1 cellular context compared by ENCODE assay signal in genomic region chr12:53500776-53501614, GRCh38.
TF ChIP-seq lines count a peak whose summit lies in the region.

TARBP2 (plus strand) TSS chr12:53501283; CDS start chr12:53501409, 126 bp downstream.

TF ChIP-seq in K562, 482 proteins besides CTCF, POLR2A, EP300 and RAD21 (continued from another document and continues in another):
- TF ChIP-seq, protein P1, sequence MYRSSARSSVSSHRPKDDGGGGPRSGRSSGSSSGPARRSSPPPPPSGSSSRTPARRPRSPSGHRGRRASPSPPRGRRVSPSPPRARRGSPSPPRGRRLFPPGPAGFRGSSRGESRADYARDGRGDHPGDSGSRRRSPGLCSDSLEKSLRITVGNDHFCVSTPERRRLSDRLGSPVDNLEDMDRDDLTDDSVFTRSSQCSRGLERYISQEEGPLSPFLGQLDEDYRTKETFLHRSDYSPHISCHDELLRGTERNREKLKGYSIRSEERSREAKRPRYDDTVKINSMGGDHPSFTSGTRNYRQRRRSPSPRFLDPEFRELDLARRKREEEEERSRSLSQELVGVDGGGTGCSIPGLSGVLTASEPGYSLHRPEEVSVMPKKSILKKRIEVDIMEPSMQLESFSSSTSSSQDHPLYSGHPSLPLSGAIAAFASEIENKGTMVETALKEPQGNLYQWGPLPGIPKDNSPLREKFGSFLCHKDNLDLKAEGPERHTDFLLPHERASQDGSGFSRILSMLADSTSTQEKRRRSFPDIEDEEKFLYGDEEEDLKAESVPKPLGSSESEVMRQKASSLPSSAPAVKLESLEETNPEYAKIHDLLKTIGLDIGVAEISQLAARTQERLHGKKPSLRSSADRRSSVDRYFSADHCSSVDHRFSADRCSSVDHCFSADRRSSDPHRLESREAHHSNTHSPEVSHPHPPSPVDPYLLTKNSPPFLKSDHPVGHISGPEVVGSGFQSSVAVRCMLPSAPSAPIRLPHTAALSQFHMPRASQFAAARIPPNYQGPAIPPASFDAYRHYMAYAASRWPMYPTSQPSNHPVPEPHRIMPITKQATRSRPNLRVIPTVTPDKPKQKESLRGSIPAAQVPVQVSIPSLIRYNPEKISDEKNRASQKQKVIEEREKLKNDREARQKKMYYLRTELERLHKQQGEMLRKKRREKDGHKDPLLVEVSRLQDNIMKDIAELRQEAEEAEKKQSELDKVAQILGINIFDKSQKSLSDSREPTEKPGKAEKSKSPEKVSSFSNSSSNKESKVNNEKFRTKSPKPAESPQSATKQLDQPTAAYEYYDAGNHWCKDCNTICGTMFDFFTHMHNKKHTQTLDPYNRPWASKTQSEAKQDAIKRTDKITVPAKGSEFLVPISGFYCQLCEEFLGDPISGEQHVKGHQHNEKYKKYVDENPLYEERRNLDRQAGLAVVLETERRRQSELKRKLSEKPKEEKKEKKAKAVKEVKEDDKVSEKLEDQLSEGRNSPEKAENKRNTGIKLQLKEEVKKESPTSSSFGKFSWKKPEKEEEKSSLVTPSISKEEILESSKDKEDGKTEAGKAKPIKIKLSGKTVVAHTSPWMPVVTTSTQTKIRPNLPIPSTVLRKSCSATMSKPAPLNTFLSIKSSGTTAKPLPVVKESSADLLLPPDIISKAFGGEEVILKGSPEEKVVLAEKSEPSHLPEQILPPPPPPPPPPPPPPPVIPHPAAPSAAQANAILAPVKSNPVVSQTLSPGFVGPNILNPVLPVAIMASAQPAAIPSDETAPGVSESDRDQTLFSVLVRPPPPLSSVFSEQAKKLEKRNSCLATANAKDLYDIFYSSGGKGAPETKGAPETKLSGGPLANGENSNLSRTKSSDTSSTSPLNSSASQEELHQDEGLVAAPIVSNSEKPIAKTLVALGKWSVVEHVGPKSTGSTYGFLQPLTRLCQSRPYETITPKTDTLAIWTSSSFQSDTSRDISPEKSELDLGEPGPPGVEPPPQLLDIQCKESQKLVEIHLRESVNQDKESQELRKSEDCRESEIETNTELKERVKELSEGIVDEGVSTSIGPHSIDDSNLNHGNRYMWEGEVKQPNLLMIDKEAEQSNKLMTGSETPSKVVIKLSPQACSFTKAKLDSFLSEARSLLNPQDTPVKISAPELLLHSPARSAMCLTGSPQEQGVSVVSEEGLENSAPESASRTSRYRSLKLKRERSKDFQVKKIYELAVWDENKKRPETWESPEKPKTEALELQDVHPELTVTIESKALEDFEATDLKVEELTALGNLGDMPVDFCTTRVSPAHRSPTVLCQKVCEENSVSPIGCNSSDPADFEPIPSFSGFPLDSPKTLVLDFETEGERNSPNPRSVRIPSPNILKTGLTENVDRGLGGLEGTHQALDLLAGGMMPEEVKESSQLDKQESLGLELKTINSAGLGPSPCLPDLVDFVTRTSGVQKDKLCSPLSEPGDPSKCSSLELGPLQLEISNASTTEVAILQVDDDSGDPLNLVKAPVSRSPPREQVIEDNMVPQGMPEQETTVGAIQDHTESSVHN (IDR thresholded peaks at IDR 0.05; ENCODE audit: borderline replicate concordance in 1 of 2, low read depth in 1 of 2) = no peak
- TF ChIP-seq CCNT2 (IDR thresholded peaks at IDR 0.05; ENCODE audit: borderline replicate concordance, extremely low read depth, insufficient read length, low read depth, low read length) (peak; percentile 38), RB1 (IDR thresholded peaks at IDR 0.05; ENCODE audit: low read depth) (peak; percentile 13), ZNF511 (CRISPR knock-in tag; IDR thresholded peaks at IDR 0.05) (peak; percentile 73), ZBTB8A (IDR thresholded peaks at IDR 0.05; ENCODE audit: partially characterized antibody) (no peak), MTA1 (IDR thresholded peaks at IDR 0.05; ENCODE audit: borderline replicate concordance) (peak; percentile 96), ZFP1 (CRISPR knock-in tag; IDR thresholded peaks at IDR 0.05) (peak; percentile 54; the same call in 1 of the 2 replicates), SMC3 (conservative IDR thresholded peaks at IDR 0.05; ENCODE audit: insufficient read depth, low read depth, low read length) (0 out of 2 replicates have a peak, but pooled peaks have one; percentile 7), CC2D1A (IDR thresholded peaks at IDR 0.05) (0 out of 2 replicates have a peak, but pooled peaks have one; percentile 55), LARP7 (IDR thresholded peaks at IDR 0.05) (no peak), SIN3B (IDR thresholded peaks at IDR 0.05; ENCODE audit: low read depth) (peak; percentile 86), ZNF175 (CRISPR knock-in tag; IDR thresholded peaks at IDR 0.05; ENCODE audit: low read depth) (peak; percentile 91), ZC3H4 (CRISPR knock-in tag; IDR thresholded peaks at IDR 0.05; ENCODE audit: borderline replicate concordance) (peak; percentile 42; the same call in 1 of the 2 replicates), ERF (CRISPR knock-in tag; IDR thresholded peaks at IDR 0.05) (peak; percentile 88), FOXK2 (conservative IDR thresholded peaks at IDR 0.05 in 1 of 2, IDR thresholded peaks at IDR 0.05 in 1 of 2; ENCODE audit: low read depth in 2 of 2) (peak in 1 of 2 experiments; percentile 31; a peak in 2 of 4 replicates), ATF4 (CRISPR knock-in tag; IDR thresholded peaks at IDR 0.05) (peak; percentile 73; the same call in 1 of the 2 replicates), EWSR1 (IDR thresholded peaks at IDR 0.05; ENCODE audit: borderline replicate concordance, low read depth, partially characterized antibody) (no peak), TAL1 (IDR thresholded peaks at IDR 0.05) (no peak; the same call in 1 of the 2 replicates), HNRNPL (IDR thresholded peaks at IDR 0.05; ENCODE audit: low read depth, low read length) (0 out of 2 replicates have a peak, but pooled peaks have one; percentile 46), GTF2A2 (tag; IDR thresholded peaks at IDR 0.05) (0 out of 2 replicates have a peak, but pooled peaks have one; percentile 42), MCM5 (IDR thresholded peaks at IDR 0.05; ENCODE audit: low read depth) (no peak), MAFK (IDR thresholded peaks at IDR 0.05; ENCODE audit: low read length) (no peak), CBFA2T3 (IDR thresholded peaks at IDR 0.05) (0 out of 2 replicates have a peak, but pooled peaks have one; percentile 2), ZNF311 (CRISPR knock-in tag; IDR thresholded peaks at IDR 0.05) (peak; percentile 67; the same call in 1 of the 2 replicates), DDX20 (tag; IDR thresholded peaks at IDR 0.05; ENCODE audit: low read depth) (no peak), USF1 (CRISPR knock-in tag; IDR thresholded peaks at IDR 0.05) (no peak; the same call in 1 of the 2 replicates), TRIM24 (IDR thresholded peaks at IDR 0.05) (no peak), RNF2 (IDR thresholded peaks at IDR 0.05) (0 out of 2 replicates have a peak, but pooled peaks have one; percentile 47), TOE1 (IDR thresholded peaks at IDR 0.05; ENCODE audit: borderline replicate concordance) (no peak; the same call in 1 of the 2 replicates), TOE1 (CRISPR knock-in tag; IDR thresholded peaks at IDR 0.05; ENCODE audit: borderline replicate concordance, low read depth) (0 out of 2 replicates have a peak, but pooled peaks have one; percentile 82), CAMTA2 (CRISPR knock-in tag; conservative IDR thresholded peaks at IDR 0.05) (no peak), POLR2H (tag; IDR thresholded peaks at IDR 0.05; ENCODE audit: low read depth) (peak; percentile 54; the same call in 1 of the 2 replicates), ZNF347 (CRISPR knock-in tag; IDR thresholded peaks at IDR 0.05; ENCODE audit: low read depth) (0 out of 2 replicates have a peak, but pooled peaks have one; percentile 29), RBM34 (IDR thresholded peaks at IDR 0.05; ENCODE audit: borderline replicate concordance, insufficient read depth, low read length) (no peak), HES1 (IDR thresholded peaks at IDR 0.05; ENCODE audit: low read depth) (no peak), ZNF146 (CRISPR knock-in tag; IDR thresholded peaks at IDR 0.05; ENCODE audit: unreplicated experiment) (no peak), GTF2F1 (IDR thresholded peaks at IDR 0.05; ENCODE audit: low read depth, low read length) (peak; percentile 84; the same call in 1 of the 2 replicates), HOXB6 (CRISPR knock-in tag; IDR thresholded peaks at IDR 0.05; ENCODE audit: borderline replicate concordance) (no peak), FOS (IDR thresholded peaks at IDR 0.05; ENCODE audit: extremely low read depth, insufficient read length) (peak; percentile 81)
- TF ChIP-seq, protein P2, sequence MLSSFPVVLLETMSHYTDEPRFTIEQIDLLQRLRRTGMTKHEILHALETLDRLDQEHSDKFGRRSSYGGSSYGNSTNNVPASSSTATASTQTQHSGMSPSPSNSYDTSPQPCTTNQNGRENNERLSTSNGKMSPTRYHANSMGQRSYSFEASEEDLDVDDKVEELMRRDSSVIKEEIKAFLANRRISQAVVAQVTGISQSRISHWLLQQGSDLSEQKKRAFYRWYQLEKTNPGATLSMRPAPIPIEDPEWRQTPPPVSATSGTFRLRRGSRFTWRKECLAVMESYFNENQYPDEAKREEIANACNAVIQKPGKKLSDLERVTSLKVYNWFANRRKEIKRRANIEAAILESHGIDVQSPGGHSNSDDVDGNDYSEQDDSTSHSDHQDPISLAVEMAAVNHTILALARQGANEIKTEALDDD (IDR thresholded peaks at IDR 0.05) = no peak; the same call in 1 of the 2 replicates
- TF ChIP-seq, protein P3, sequence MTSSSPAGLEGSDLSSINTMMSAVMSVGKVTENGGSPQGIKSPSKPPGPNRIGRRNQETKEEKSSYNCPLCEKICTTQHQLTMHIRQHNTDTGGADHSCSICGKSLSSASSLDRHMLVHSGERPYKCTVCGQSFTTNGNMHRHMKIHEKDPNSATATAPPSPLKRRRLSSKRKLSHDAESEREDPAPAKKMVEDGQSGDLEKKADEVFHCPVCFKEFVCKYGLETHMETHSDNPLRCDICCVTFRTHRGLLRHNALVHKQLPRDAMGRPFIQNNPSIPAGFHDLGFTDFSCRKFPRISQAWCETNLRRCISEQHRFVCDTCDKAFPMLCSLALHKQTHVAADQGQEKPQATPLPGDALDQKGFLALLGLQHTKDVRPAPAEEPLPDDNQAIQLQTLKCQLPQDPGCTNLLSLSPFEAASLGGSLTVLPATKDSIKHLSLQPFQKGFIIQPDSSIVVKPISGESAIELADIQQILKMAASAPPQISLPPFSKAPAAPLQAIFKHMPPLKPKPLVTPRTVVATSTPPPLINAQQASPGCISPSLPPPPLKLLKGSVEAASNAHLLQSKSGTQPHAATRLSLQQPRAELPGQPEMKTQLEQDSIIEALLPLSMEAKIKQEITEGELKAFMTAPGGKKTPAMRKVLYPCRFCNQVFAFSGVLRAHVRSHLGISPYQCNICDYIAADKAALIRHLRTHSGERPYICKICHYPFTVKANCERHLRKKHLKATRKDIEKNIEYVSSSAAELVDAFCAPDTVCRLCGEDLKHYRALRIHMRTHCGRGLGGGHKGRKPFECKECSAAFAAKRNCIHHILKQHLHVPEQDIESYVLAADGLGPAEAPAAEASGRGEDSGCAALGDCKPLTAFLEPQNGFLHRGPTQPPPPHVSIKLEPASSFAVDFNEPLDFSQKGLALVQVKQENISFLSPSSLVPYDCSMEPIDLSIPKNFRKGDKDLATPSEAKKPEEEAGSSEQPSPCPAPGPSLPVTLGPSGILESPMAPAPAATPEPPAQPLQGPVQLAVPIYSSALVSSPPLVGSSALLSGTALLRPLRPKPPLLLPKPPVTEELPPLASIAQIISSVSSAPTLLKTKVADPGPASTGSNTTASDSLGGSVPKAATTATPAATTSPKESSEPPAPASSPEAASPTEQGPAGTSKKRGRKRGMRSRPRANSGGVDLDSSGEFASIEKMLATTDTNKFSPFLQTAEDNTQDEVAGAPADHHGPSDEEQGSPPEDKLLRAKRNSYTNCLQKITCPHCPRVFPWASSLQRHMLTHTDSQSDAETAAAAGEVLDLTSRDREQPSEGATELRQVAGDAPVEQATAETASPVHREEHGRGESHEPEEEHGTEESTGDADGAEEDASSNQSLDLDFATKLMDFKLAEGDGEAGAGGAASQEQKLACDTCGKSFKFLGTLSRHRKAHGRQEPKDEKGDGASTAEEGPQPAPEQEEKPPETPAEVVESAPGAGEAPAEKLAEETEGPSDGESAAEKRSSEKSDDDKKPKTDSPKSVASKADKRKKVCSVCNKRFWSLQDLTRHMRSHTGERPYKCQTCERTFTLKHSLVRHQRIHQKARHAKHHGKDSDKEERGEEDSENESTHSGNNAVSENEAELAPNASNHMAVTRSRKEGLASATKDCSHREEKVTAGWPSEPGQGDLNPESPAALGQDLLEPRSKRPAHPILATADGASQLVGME (CRISPR knock-in tag; IDR thresholded peaks at IDR 0.05) = peak; percentile 97
- TF ChIP-seq, protein P4, sequence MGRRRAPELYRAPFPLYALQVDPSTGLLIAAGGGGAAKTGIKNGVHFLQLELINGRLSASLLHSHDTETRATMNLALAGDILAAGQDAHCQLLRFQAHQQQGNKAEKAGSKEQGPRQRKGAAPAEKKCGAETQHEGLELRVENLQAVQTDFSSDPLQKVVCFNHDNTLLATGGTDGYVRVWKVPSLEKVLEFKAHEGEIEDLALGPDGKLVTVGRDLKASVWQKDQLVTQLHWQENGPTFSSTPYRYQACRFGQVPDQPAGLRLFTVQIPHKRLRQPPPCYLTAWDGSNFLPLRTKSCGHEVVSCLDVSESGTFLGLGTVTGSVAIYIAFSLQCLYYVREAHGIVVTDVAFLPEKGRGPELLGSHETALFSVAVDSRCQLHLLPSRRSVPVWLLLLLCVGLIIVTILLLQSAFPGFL (CRISPR knock-in tag; IDR thresholded peaks at IDR 0.05) = no peak
